ENCODE assay signal across 1 cellular context in the genomic region with DNA sequence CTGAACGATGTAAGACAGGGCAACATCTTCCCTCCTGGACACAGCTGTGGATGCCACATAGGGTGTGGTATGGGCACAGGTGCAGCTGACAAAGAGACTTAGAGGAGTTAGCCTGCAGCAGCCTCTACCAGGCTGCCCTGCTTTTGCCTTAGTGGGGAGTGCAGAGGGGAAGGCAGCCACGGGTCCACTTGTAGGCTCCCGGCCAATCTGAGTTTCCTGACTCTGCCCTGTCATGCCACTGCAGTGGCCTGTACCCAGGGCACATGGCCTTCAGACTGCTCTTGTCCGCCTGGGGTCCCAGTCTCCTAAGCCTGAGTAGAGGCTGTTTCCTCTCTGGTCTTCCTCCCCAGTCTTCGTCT.
TF ChIP-seq lines count a peak whose summit lies in the region.

No MANE protein-coding gene starts in this region.

TF ChIP-seq in HepG2, 621 proteins besides CTCF, POLR2A, EP300 and RAD21 (continued from another document):
- TF ChIP-seq PRDM4 (CRISPR knock-in tag; IDR thresholded peaks at IDR 0.05; ENCODE audit: borderline replicate concordance): no peak
- no peak for TF ChIP-seq ZNF556 (CRISPR knock-in tag; IDR thresholded peaks at IDR 0.05; ENCODE audit: borderline replicate concordance)
- no peak; the same call in 1 of the 2 replicates for TF ChIP-seq SMAD1 (CRISPR knock-in tag; IDR thresholded peaks at IDR 0.05; ENCODE audit: borderline replicate concordance, low read depth)
- TF ChIP-seq NPAS2 (CRISPR knock-in tag; IDR thresholded peaks at IDR 0.05; ENCODE audit: borderline replicate concordance): no peak
- TF ChIP-seq ARNTL (CRISPR knock-in tag; IDR thresholded peaks at IDR 0.05): no peak
- TF ChIP-seq SP4 (CRISPR knock-in tag; IDR thresholded peaks at IDR 0.05): peak; percentile 70
- no peak for TF ChIP-seq EZH2 (conservative IDR thresholded peaks at IDR 0.05; ENCODE audit: low read depth, low read length)
- TF ChIP-seq KLF16 (CRISPR knock-in tag; IDR thresholded peaks at IDR 0.05): no peak
- TF ChIP-seq ZMAT5 (CRISPR knock-in tag; IDR thresholded peaks at IDR 0.05; ENCODE audit: borderline replicate concordance, low read depth): no peak
- no peak for TF ChIP-seq ZKSCAN8 (CRISPR knock-in tag; IDR thresholded peaks at IDR 0.05; ENCODE audit: borderline replicate concordance)
- 0 out of 2 replicates have a peak, but pooled peaks have one; percentile 30 for TF ChIP-seq FLYWCH1 (CRISPR knock-in tag; IDR thresholded peaks at IDR 0.05)
- no peak for TF ChIP-seq SP1 (IDR thresholded peaks at IDR 0.05)
- TF ChIP-seq SP1 (CRISPR knock-in tag; IDR thresholded peaks at IDR 0.05): no peak
- no peak for TF ChIP-seq ZNF451 (CRISPR knock-in tag; IDR thresholded peaks at IDR 0.05)
- TF ChIP-seq, protein P1, sequence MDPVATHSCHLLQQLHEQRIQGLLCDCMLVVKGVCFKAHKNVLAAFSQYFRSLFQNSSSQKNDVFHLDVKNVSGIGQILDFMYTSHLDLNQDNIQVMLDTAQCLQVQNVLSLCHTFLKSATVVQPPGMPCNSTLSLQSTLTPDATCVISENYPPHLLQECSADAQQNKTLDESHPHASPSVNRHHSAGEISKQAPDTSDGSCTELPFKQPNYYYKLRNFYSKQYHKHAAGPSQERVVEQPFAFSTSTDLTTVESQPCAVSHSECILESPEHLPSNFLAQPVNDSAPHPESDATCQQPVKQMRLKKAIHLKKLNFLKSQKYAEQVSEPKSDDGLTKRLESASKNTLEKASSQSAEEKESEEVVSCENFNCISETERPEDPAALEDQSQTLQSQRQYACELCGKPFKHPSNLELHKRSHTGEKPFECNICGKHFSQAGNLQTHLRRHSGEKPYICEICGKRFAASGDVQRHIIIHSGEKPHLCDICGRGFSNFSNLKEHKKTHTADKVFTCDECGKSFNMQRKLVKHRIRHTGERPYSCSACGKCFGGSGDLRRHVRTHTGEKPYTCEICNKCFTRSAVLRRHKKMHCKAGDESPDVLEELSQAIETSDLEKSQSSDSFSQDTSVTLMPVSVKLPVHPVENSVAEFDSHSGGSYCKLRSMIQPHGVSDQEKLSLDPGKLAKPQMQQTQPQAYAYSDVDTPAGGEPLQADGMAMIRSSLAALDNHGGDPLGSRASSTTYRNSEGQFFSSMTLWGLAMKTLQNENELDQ (CRISPR knock-in tag; IDR thresholded peaks at IDR 0.05; ENCODE audit: borderline replicate concordance): no peak
- TF ChIP-seq, protein P2, sequence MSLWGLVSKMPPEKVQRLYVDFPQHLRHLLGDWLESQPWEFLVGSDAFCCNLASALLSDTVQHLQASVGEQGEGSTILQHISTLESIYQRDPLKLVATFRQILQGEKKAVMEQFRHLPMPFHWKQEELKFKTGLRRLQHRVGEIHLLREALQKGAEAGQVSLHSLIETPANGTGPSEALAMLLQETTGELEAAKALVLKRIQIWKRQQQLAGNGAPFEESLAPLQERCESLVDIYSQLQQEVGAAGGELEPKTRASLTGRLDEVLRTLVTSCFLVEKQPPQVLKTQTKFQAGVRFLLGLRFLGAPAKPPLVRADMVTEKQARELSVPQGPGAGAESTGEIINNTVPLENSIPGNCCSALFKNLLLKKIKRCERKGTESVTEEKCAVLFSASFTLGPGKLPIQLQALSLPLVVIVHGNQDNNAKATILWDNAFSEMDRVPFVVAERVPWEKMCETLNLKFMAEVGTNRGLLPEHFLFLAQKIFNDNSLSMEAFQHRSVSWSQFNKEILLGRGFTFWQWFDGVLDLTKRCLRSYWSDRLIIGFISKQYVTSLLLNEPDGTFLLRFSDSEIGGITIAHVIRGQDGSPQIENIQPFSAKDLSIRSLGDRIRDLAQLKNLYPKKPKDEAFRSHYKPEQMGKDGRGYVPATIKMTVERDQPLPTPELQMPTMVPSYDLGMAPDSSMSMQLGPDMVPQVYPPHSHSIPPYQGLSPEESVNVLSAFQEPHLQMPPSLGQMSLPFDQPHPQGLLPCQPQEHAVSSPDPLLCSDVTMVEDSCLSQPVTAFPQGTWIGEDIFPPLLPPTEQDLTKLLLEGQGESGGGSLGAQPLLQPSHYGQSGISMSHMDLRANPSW (CRISPR knock-in tag; IDR thresholded peaks at IDR 0.05; ENCODE audit: borderline replicate concordance): no peak
- no peak for TF ChIP-seq PPARG (CRISPR knock-in tag; conservative IDR thresholded peaks at IDR 0.05)
- no peak for TF ChIP-seq CBFB (CRISPR knock-in tag; IDR thresholded peaks at IDR 0.05)
- TF ChIP-seq, protein P3, sequence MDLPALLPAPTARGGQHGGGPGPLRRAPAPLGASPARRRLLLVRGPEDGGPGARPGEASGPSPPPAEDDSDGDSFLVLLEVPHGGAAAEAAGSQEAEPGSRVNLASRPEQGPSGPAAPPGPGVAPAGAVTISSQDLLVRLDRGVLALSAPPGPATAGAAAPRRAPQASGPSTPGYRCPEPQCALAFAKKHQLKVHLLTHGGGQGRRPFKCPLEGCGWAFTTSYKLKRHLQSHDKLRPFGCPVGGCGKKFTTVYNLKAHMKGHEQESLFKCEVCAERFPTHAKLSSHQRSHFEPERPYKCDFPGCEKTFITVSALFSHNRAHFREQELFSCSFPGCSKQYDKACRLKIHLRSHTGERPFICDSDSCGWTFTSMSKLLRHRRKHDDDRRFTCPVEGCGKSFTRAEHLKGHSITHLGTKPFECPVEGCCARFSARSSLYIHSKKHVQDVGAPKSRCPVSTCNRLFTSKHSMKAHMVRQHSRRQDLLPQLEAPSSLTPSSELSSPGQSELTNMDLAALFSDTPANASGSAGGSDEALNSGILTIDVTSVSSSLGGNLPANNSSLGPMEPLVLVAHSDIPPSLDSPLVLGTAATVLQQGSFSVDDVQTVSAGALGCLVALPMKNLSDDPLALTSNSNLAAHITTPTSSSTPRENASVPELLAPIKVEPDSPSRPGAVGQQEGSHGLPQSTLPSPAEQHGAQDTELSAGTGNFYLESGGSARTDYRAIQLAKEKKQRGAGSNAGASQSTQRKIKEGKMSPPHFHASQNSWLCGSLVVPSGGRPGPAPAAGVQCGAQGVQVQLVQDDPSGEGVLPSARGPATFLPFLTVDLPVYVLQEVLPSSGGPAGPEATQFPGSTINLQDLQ (CRISPR knock-in tag; IDR thresholded peaks at IDR 0.05): no peak
- TF ChIP-seq ZNF7 (CRISPR knock-in tag; IDR thresholded peaks at IDR 0.05): no peak
- no peak for TF ChIP-seq ARNT2 (CRISPR knock-in tag; IDR thresholded peaks at IDR 0.05; ENCODE audit: low read depth)
- TF ChIP-seq, protein P4, sequence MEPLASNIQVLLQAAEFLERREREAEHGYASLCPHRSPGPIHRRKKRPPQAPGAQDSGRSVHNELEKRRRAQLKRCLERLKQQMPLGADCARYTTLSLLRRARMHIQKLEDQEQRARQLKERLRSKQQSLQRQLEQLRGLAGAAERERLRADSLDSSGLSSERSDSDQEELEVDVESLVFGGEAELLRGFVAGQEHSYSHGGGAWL (CRISPR knock-in tag; IDR thresholded peaks at IDR 0.05): no peak
- TF ChIP-seq REXO4 (CRISPR knock-in tag; IDR thresholded peaks at IDR 0.05; ENCODE audit: borderline replicate concordance): no peak
- no peak for TF ChIP-seq ZBTB42 (CRISPR knock-in tag; IDR thresholded peaks at IDR 0.05)
- TF ChIP-seq POLR2AphosphoS5 (IDR thresholded peaks at IDR 0.05; ENCODE audit: low read depth, low read length): no peak
- TF ChIP-seq, protein P5, sequence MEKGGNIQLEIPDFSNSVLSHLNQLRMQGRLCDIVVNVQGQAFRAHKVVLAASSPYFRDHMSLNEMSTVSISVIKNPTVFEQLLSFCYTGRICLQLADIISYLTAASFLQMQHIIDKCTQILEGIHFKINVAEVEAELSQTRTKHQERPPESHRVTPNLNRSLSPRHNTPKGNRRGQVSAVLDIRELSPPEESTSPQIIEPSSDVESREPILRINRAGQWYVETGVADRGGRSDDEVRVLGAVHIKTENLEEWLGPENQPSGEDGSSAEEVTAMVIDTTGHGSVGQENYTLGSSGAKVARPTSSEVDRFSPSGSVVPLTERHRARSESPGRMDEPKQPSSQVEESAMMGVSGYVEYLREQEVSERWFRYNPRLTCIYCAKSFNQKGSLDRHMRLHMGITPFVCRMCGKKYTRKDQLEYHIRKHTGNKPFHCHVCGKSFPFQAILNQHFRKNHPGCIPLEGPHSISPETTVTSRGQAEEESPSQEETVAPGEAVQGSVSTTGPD (CRISPR knock-in tag; IDR thresholded peaks at IDR 0.05): no peak
- 0 out of 2 replicates have a peak, but pooled peaks have one; percentile 10 for TF ChIP-seq HINFP (CRISPR knock-in tag; IDR thresholded peaks at IDR 0.05; ENCODE audit: low read depth)
- peak; percentile 26; the same call in 1 of the 2 replicates for TF ChIP-seq ZNF501 (CRISPR knock-in tag; IDR thresholded peaks at IDR 0.05)
- TF ChIP-seq RORA (CRISPR knock-in tag; IDR thresholded peaks at IDR 0.05): no peak
- TF ChIP-seq JUND (CRISPR knock-in tag; IDR thresholded peaks at IDR 0.05): no peak
- no peak for TF ChIP-seq DPF2 (CRISPR knock-in tag; IDR thresholded peaks at IDR 0.05; ENCODE audit: borderline replicate concordance, low read depth)
- no peak for TF ChIP-seq ZNF782 (CRISPR knock-in tag; IDR thresholded peaks at IDR 0.05; ENCODE audit: borderline replicate concordance)
- no peak for TF ChIP-seq ZKSCAN5 (CRISPR knock-in tag; IDR thresholded peaks at IDR 0.05)
- no peak for TF ChIP-seq KDM1A (CRISPR knock-in tag; IDR thresholded peaks at IDR 0.05)
- TF ChIP-seq ZNF75D (CRISPR knock-in tag; IDR thresholded peaks at IDR 0.05; ENCODE audit: borderline replicate concordance): no peak
- TF ChIP-seq ZNF761 (CRISPR knock-in tag; conservative IDR thresholded peaks at IDR 0.05): no peak
- no peak for TF ChIP-seq ZBTB14 (CRISPR knock-in tag; IDR thresholded peaks at IDR 0.05)
- no peak for TF ChIP-seq ZNF431 (CRISPR knock-in tag; IDR thresholded peaks at IDR 0.05; ENCODE audit: borderline replicate concordance, low read depth)
- TF ChIP-seq TSC22D2 (CRISPR knock-in tag; IDR thresholded peaks at IDR 0.05; ENCODE audit: borderline replicate concordance): 0 out of 2 replicates have a peak, but pooled peaks have one; percentile 3
- no peak for TF ChIP-seq XRCC5 (optimal IDR thresholded peaks at IDR 0.05; ENCODE audit: low read length)
- TF ChIP-seq NCOA1 (CRISPR knock-in tag; IDR thresholded peaks at IDR 0.05): no peak
- TF ChIP-seq ESRRA (CRISPR knock-in tag; IDR thresholded peaks at IDR 0.05; ENCODE audit: low read depth): no peak
- no peak for TF ChIP-seq HNRNPUL1 (IDR thresholded peaks at IDR 0.05; ENCODE audit: low read depth, low read length)
